Comparison of ENCODE assay signal across 8 cellular contexts in the genomic region with DNA sequence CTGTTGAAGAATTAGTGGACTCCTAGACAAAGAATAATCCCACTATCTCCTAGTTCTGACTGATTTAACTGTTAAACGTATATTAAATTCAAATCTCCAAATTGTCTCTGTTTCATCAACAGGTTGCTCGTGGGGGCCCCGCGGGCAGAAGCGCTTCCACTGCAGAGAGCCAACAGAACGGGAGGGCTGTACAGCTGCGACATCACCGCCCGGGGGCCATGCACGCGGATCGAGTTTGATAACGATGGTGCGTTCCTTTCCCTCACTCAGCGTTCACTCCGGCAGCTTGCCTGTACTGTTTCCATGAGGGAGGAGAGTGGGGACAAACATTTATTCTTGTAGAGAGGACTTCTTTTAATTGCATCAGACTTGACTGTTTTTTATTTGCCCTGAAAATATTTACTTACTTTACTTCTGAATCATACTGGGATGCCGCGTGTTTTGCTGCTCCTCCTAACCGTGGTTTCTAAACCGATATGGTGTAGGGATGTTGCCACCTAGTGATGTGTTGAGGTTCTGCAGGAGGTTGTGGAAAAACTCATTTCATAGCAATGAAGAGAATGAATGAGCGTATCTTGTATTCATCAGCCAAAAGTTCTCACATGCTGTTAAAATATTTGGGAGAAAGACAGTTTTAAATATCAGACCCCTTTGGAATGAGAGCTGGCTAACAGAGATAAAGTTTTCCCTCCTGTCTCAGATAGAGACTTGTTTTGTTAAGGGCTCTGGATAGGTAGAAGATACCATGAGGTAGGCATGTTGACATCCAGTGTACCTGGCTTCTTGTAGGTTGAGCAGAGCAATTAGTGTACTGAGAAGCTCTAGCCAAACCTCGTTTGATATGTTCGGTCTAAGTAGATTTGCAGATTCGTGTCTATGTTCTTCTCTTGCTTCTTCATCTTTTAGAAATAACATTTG. TPM values are rescaled to one million over a fixed set of nuclear protein-coding genes. Genes with fewer than 3 reads are reported as not detected.
A peak's percentile ranks its signal among the peaks of the same experiment; 100 is the strongest.
DNase-seq lines count a peak whose midpoint lies in the region; ATAC-seq and TF ChIP-seq lines count a peak whose summit lies in the region.

No MANE protein-coding gene starts in this region.

- H3K36me3 ChIP-seq in neutrophil = peaks cover 13% of the 10 kb centered on the region

- no peaks in the 10 kb centered on the region for H3K27me3 ChIP-seq in neutrophil

- H3K4me3 ChIP-seq in fibroblast of pulmonary artery (replicated peaks; ENCODE audit: low read depth, low read length) (peak overlapping the region; percentile 48), neutrophil (ENCODE audit: low read depth in 1 of 2, low read length in 1 of 2) (no peak overlapping the region)

- no peaks in the 10 kb centered on the region for H3K9me3 ChIP-seq in neutrophil

- H3K27ac ChIP-seq in neutrophil (no peak overlapping the region), substantia nigra (ENCODE audit: low read depth, low read length, poor library complexity, severe bottlenecking) (no peak overlapping the region)

- TF ChIP-seq CTCF in fibroblast of pulmonary artery (IDR thresholded peaks at IDR 0.05; ENCODE audit: low read length, missing control alignments) (peak; percentile 88), neutrophil (IDR thresholded peaks at IDR 0.05) (peak; percentile 87)

- H3K4me1 ChIP-seq in neutrophil (ENCODE audit: control insufficient read depth in 1 of 2, insufficient read depth in 1 of 2, low read depth in 1 of 2, low read length in 1 of 2) = peaks cover 51% of the 10 kb centered on the region in 2 experiments

- peak; percentile 63 for DNase-seq in GM04503 (ENCODE audit: low read depth)
- DNase-seq in LHCN-M2 (ENCODE audit: low read depth) = peak; percentile 83
- peak; percentile 61 for DNase-seq in RPMI8226
- DNase-seq in activated T-helper 1 cell treated with anti-CD3 and anti-CD28 coated beads, Interleukin-2, amount 50 U/mL, for 16 hours (ENCODE audit: low read depth in 1 of 2, low spot score in 1 of 2) = peak; percentile 38 to 40
- DNase-seq in fibroblast of pulmonary artery (ENCODE audit: low read depth) = peak; percentile 88
- peak in 35 of 49 donors; percentile 3 to 67 (median 32) for DNase-seq in substantia nigra (lab: John Stamatoyannopoulos, UW)

- no peak for ATAC-seq in HG03439 (IDR thresholded peaks at IDR 0.05; ENCODE audit: unreplicated experiment)

RNA-seq across cellular contexts. Expression of a gene that starts 38.3 kb away (rescaled TPM):
- total RNA-seq in LHCN-M2 (2014; rRNA removed) = 67.5 and 98.8 TPM in 2 replicates
- polyA plus RNA-seq in LHCN-M2 (2012) = 19.6 TPM

Comparison
In these comparisons a context has a peak if more than half of its experiments do, and no peak if none do; other contexts are left out.
1. DNase-seq: peak in every context shown above with its lines; median percentile 88 in fibroblast of pulmonary artery; 83 in LHCN-M2; 63 in GM04503; 61 in RPMI8226; 39 in activated T-helper 1 cell treated with anti-CD3 and anti-CD28 coated beads, Interleukin-2, amount 50 U/mL, for 16 hours; 32 in substantia nigra.